Comparison of ENCODE assay signal across 20 cellular contexts in genomic region chr7:156776527-156776926, GRCh38.
"Had no signal": no experiment of that assay in that cellular context is flagged by ENCODE, and none has a peak within 500 bp of the region (broad histone marks: within the 10 kb centered on the region; RNA-seq: fewer than 3 reads in every experiment).

No MANE protein-coding gene starts in this region.

- FAIRE-seq: endothelial cell of umbilical vein, kidney had no signal

- DNase-seq: activated gamma-delta T cell; cerebellar nuclear complex; effector CD8-positive, alpha-beta T cell; esophagus squamous epithelium; foreskin fibroblast; hypothalamus; kidney; left ventricle myocardium inferior; mesenchymal stem cell; naive thymus-derived CD8-positive, alpha-beta T cell; stimulated activated CD4-positive, alpha-beta T cell treated with anti-CD3 and anti-CD28 coated beads, Interleukin-2, amount 100 ng/mL, for 48 hours; stimulated activated naive CD4-positive, alpha-beta T cell treated with Interleukin-2 at 50 U/mL for 16 hours; SW 1271; T1000 had no signal

- H3K36me3 ChIP-seq: ascending aorta, breast epithelium, esophagus squamous epithelium, neutrophil, suprapubic skin, upper lobe of left lung had no signal

- H3K27ac ChIP-seq: ascending aorta, breast epithelium, esophagus squamous epithelium, left ventricle myocardium inferior, neutrophil, suprapubic skin, upper lobe of left lung had no signal

- H3K27me3 Mint-ChIP-seq: naive thymus-derived CD8-positive, alpha-beta T cell had no signal

- H3K9me3 ChIP-seq: breast epithelium, esophagus squamous epithelium, neutrophil, suprapubic skin, upper lobe of left lung had no signal

- H3K4me1 ChIP-seq: breast epithelium, esophagus squamous epithelium, left ventricle myocardium inferior, suprapubic skin, upper lobe of left lung had no signal

- H3K27me3 ChIP-seq: ascending aorta, breast epithelium, esophagus squamous epithelium, neutrophil, suprapubic skin, upper lobe of left lung had no signal

- ATAC-seq: naive thymus-derived CD8-positive, alpha-beta T cell had no signal

- H3K4me3 ChIP-seq: ascending aorta, breast epithelium, esophagus squamous epithelium, left ventricle myocardium inferior, suprapubic skin, upper lobe of left lung had no signal
